In genomic region chr5:10392567-10393328, GRCh38 we compare ENCODE assay signal across 1 cellular context. TPM values are rescaled to one million over a fixed set of nuclear protein-coding genes. Genes with fewer than 3 reads are reported as not detected.
"Had no signal": no experiment of that assay in that cellular context is flagged by ENCODE, and none has a peak within 500 bp of the region (broad histone marks: within the 10 kb centered on the region; RNA-seq: fewer than 3 reads in every experiment).

No MANE protein-coding gene starts in this region.

RNA-seq across cellular contexts. Expression of gene ROPN1L, which starts 48.9 kb away (rescaled TPM):
- total RNA-seq: bronchial epithelial cell had no signal
